8 cellular contexts compared by ENCODE assay signal in genomic region chr9:129886226-129887174, GRCh38. TPM values are rescaled to one million over a fixed set of nuclear protein-coding genes. Genes with fewer than 3 reads are reported as not detected.
DNase-seq lines count a peak whose midpoint lies in the region; ATAC-seq and TF ChIP-seq lines count a peak whose summit lies in the region.

No MANE protein-coding gene starts in this region.

- peak overlapping the region; percentile 84 to 99 (median 96) for H3K4me3 Mint-ChIP-seq in naive B cell

- peak overlapping the region; percentile 75 for H3K4me2 ChIP-seq in DND-41 (ENCODE audit: insufficient read depth, low read length)

- H3K4me1 ChIP-seq in DND-41 (ENCODE audit: insufficient read depth, low read length) (peaks cover 86% of the 10 kb centered on the region), RWPE2 (ENCODE audit: insufficient read depth, poor library complexity, severe bottlenecking) (peaks cover 10% of the 10 kb centered on the region)

- peak overlapping the region; percentile 97 for H3K27ac ChIP-seq in DND-41 (ENCODE audit: low read length)
- peak overlapping the region; percentile 43 for H3K27ac ChIP-seq in RWPE2 (ENCODE audit: poor library complexity, severe bottlenecking)

- peaks cover 60% of the 10 kb centered on the region for H3K79me2 ChIP-seq in DND-41 (ENCODE audit: insufficient read depth, low read length)

- H3K4me3 ChIP-seq in DND-41 (ENCODE audit: low read depth in 1 of 2, low read length in 2 of 2), result peak overlapping the region; percentile 23 to 63; a peak in 3 of 4 replicates
- H3K4me3 ChIP-seq in RWPE2 (ENCODE audit: severe bottlenecking), result no peak overlapping the region
- peak overlapping the region in 1 of 2 donors; percentile 32 for H3K4me3 ChIP-seq in cardiac fibroblast (replicated peaks in 1 of 2; ENCODE audit: low read depth in 2 of 2, low read length in 2 of 2)

- H3K4me1 Mint-ChIP-seq in naive B cell, result peaks cover 52 to 77% (median 74%) of the 10 kb centered on the region in 3 donors

- ATAC-seq in DND-41 (ENCODE audit: insufficient read depth, low read depth) (0 out of 3 replicates have a peak, but pooled peaks have one; percentile 4), RWPE2 (ENCODE audit: low read depth) (no peak), naive B cell (ENCODE audit: low read depth in 2 of 2) (no peak), HG02610 (IDR thresholded peaks at IDR 0.05; ENCODE audit: unreplicated experiment) (no peak), GM19467 (IDR thresholded peaks at IDR 0.05; ENCODE audit: unreplicated experiment) (no peak), HG03460 (IDR thresholded peaks at IDR 0.05; ENCODE audit: unreplicated experiment) (no peak)

- no peaks in the 10 kb centered on the region for H3K9me3 Mint-ChIP-seq in naive B cell

- TF ChIP-seq CTCF in DND-41 (IDR thresholded peaks at IDR 0.05; ENCODE audit: borderline replicate concordance, extremely low read depth, low read length, poor library complexity, severe bottlenecking) (no peak), RWPE2 (IDR thresholded peaks at IDR 0.05; ENCODE audit: poor library complexity, severe bottlenecking) (no peak), cardiac fibroblast (IDR thresholded peaks at IDR 0.05; ENCODE audit: low read depth, low read length) (no peak)

- H3K27me3 ChIP-seq in DND-41 (ENCODE audit: insufficient read depth, low read length, poor library complexity) (no peaks in the 10 kb centered on the region), RWPE2 (ENCODE audit: insufficient read depth, poor library complexity, severe bottlenecking) (no peaks in the 10 kb centered on the region)

- no peaks in the 10 kb centered on the region for H3K27me3 Mint-ChIP-seq in naive B cell

- H3K36me3 ChIP-seq in DND-41 (ENCODE audit: insufficient read depth, low read length) (peaks cover 39% of the 10 kb centered on the region), RWPE2 (ENCODE audit: low read depth) (no peaks in the 10 kb centered on the region)

- H3K36me3 Mint-ChIP-seq in naive B cell, result no peaks in the 10 kb centered on the region

- peak overlapping the region; percentile 97 to 100 (median 99) for H3K27ac Mint-ChIP-seq in naive B cell

- DNase-seq in DND-41 (peak; percentile 83), RWPE2 (ENCODE audit: low spot score) (no peak), cardiac fibroblast (ENCODE audit: low read depth in 2 of 2) (peak; percentile 16 to 17), naive B cell (no peak), mucosa of gallbladder (ENCODE audit: low spot score) (no peak)

- H4K20me1 ChIP-seq in DND-41 (ENCODE audit: insufficient read depth, low read length), result no peaks in the 10 kb centered on the region

- H3K9ac ChIP-seq in DND-41 (ENCODE audit: low read depth, low read length), result peak overlapping the region; percentile 76

- no peaks in the 10 kb centered on the region for H3K9me3 ChIP-seq in DND-41 (ENCODE audit: insufficient read depth, low read length, severe bottlenecking)
- H3K9me3 ChIP-seq in RWPE2 (ENCODE audit: severe bottlenecking), result no peaks in the 10 kb centered on the region

- H2AFZ ChIP-seq in DND-41 (ENCODE audit: low read depth, low read length), result no peak overlapping the region

RNA-seq across cellular contexts. Expression of gene USP20, which starts 51.2 kb away (rescaled TPM):
- polyA plus RNA-seq in naive B cell (ENCODE audit: low read depth in 6 of 6), result 10 to 100 TPM; 12.7 to 23.9 (median 14.9) TPM
- 41.0 TPM for total RNA-seq in mucosa of gallbladder

RNA-seq across cellular contexts. Expression of gene C9orf78, which starts 51.4 kb away (rescaled TPM):
- polyA plus RNA-seq in naive B cell (ENCODE audit: low read depth in 6 of 6), result 100 to 1,000 TPM; 100 to 148 (median 120) TPM
- total RNA-seq in mucosa of gallbladder, result 53.6 TPM

Comparison
In these comparisons a context has a peak if more than half of its experiments do, and no peak if none do; other contexts are left out.
1. DNase-seq: peak in DND-41 (single experiment) and cardiac fibroblast (2 of 2); none in RWPE2 (single experiment), naive B cell (single experiment) and mucosa of gallbladder (single experiment).